ENCODE assay signal across 24 cellular contexts in the genomic region with DNA sequence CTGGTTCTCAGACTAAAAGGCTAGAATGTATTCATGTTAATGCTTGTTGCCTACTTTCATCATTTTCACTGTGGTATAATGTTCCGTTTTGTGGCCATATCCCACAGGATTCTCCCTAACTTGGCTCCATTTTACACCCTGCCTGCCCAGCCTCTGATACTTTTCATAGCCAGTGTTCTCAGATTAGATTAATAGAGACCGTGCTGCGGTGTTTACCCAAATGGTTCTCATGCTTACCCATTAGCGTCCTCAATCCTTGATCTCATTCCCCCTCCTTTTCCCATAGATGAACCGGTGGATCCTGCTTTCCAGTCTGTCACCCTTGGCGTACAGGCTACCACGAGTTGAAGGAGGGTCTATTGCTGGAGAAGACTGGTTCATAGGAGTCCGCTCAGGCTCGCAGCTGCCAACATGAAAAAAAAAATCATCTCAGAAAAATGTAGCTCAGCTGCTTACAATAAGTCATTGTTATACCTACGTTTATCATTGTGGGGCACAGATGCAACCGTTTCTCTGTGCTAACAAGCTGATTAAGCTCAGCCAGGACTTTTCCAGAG.
"Had no signal": no experiment of that assay in that cellular context is flagged by ENCODE, and none has a peak within 500 bp of the region (broad histone marks: within the 10 kb centered on the region; RNA-seq: fewer than 3 reads in every experiment).

No MANE protein-coding gene starts in this region.

- ATAC-seq: activated CD8-positive, alpha-beta T cell treated with anti-CD3 and anti-CD28 coated beads, Interleukin-2, amount 10 ng/mL, durations not matched to agents 7 days and 5 days; activated naive CD4-positive, alpha-beta T cell treated with anti-CD3 and anti-CD28 coated beads, Interleukin-2, amount 50 U/mL, for 72 hours; activated T-cell treated with anti-CD3 and anti-CD28 coated beads, Interleukin-2, amount 50 U/mL, for 72 hours; effector memory CD8-positive, alpha-beta T cell; esophagus mucosa; heart right ventricle; natural killer cell treated with Interleukin-12 subunit alpha and Interleukin-12 subunit beta and Interleukin-15 and Interleukin-18, amount 100 ng/mL, for 72 hours; sciatic nerve; stimulated activated naive B cell treated with anti-CD40 and anti-IgM and Interleukin-4, amounts not matched to agents 10 μg/mL and 1 μg/mL and 100 μg/mL, for 72 hours had no signal

- H3K27ac ChIP-seq: coronary artery, heart right ventricle, stomach, tibial artery, WERI-Rb-1 had no signal

- H3K36me3 ChIP-seq: heart right ventricle, stomach, tibial artery, WERI-Rb-1 had no signal

- H3K4me1 ChIP-seq: heart right ventricle, tibial artery had no signal

- DNase-seq: activated CD4-positive, alpha-beta T cell treated with anti-CD3 and anti-CD28 coated beads for 1 hour; activated CD4-positive, alpha-beta T cell treated with anti-CD3 and anti-CD28 coated beads, Interleukin-2, amount 50 U/mL, for 1 hour; activated CD8-positive, alpha-beta T cell treated with anti-CD3 and anti-CD28 coated beads, Interleukin-2, amount 10 ng/mL, durations not matched to agents 7 days and 5 days; activated naive CD4-positive, alpha-beta T cell; activated T-cell treated with anti-CD3 and anti-CD28 coated beads for 4 hours; activated T-cell treated with anti-CD3 and anti-CD28 coated beads, Interleukin-2, amount 50 U/mL, for 72 hours; effector memory CD8-positive, alpha-beta T cell; foreskin fibroblast; heart right ventricle; midbrain; posterior cingulate gyrus; stimulated activated CD4-positive, alpha-beta T cell treated with anti-CD3 and anti-CD28 coated beads, Interleukin-15, amount 100 ng/mL, for 24 hours; stimulated activated CD4-positive, alpha-beta T cell treated with anti-CD3 and anti-CD28 coated beads, Interleukin-2, amount 100 ng/mL, for 24 hours; stimulated activated naive B cell treated with anti-CD40 and anti-IgM and Interleukin-4, amounts not matched to agents 10 μg/mL and 1 μg/mL and 100 μg/mL, for 72 hours; stomach; SW 1271; T-helper 9 cell; tibial artery; WERI-Rb-1 had no signal

- H3K4me3 ChIP-seq: coronary artery, heart right ventricle, stomach, tibial artery had no signal

- H3K27me3 ChIP-seq: stomach, tibial artery had no signal

- H3K9me3 ChIP-seq: stomach, tibial artery had no signal
